ENCODE assay signal across 9 cellular contexts in the genomic region with DNA sequence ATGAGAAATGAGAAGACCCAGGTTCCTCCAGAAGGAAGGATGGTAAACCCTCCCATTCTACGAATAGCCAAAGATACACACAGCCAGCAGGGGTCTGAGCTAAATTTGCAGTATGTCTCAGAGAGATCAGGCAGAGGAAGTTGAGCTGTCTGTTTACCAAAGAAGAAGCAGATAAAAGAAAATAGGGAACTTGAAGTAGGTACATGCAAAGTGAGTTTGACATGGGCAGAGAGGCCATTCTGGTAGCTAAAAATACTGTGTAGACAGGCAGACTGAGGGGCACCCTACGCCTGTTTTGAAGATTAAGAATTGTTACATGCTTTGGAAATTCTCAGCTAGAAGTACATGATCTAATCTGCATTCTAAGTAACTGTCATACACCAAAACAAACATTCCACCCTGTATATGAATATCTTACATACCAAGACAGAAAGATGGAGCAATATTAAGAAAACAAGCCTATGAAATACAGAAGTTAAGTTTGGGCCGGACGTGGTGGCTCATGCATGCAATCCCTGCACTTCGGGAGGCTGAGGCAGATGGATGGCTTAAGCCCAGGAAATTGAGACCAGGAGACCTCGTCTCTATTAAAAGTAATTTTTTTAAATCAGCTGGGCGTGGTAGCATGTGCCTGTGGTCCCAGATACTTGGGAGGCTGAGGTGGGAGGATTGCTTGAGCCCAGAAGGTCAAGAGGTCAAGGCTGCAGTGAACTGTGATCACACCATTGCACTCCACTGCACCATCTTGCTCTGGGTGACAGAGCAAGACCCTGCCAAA.
DNase-seq lines count a peak whose midpoint lies in the region; ATAC-seq, FAIRE-seq and TF ChIP-seq lines count a peak whose summit lies in the region.
"Had no signal": no experiment of that assay in that cellular context is flagged by ENCODE, and none has a peak within 500 bp of the region (broad histone marks: within the 10 kb centered on the region; RNA-seq: fewer than 3 reads in every experiment).

No MANE protein-coding gene starts in this region.

- H3K36me3 ChIP-seq in astrocyte (ENCODE audit: insufficient read depth, low read length) (no peaks in the 10 kb centered on the region), PC-9 (ENCODE audit: low read depth) (no peaks in the 10 kb centered on the region)

- POLR2A ChIA-PET in PC-9 (lab: Charles Lee; ENCODE audit: unreplicated experiment): no interaction called here

- peak overlapping the region; percentile 36 for H3K9ac ChIP-seq in astrocyte (ENCODE audit: low read length)

- H3K27me3 ChIP-seq in astrocyte (ENCODE audit: insufficient read depth, low read length): no peaks in the 10 kb centered on the region
- no peaks in the 10 kb centered on the region for H3K27me3 ChIP-seq in PC-9 (ENCODE audit: insufficient read depth, low read depth)

- H3K9me3 ChIP-seq in astrocyte (ENCODE audit: insufficient read depth, low read depth, low read length) (no peaks in the 10 kb centered on the region), PC-9 (ENCODE audit: insufficient read depth, low read depth) (no peaks in the 10 kb centered on the region)

- peak; percentile 90 for FAIRE-seq in GM12891 (lab: Jason Lieb, UNC)
- FAIRE-seq in astrocyte (lab: Jason Lieb, UNC): no peak

- TF ChIP-seq POLR2A in GM12891 (IDR thresholded peaks at IDR 0.05; ENCODE audit: low read depth, low read length): no peak

- no peaks in the 10 kb centered on the region for H3K36me3 Mint-ChIP-seq in astrocyte (ENCODE audit: low read depth, unreplicated experiment)

- no TSS peak for BruUV-seq in PC-9 (replicated peaks; lab: Mats Ljungman, UMichigan)

- no peaks in the 10 kb centered on the region for H3K27me3 Mint-ChIP-seq in astrocyte (ENCODE audit: low read depth, unreplicated experiment)

- H3K9me2 ChIP-seq in PC-9 (ENCODE audit: insufficient read depth): 0 out of 2 replicates have a peak, but pooled peaks cover 6% of the 10 kb centered on the region

- TF ChIP-seq CTCF in astrocyte (IDR thresholded peaks at IDR 0.05; ENCODE audit: insufficient read depth, low read depth, low read length): peak; percentile 8
- no peak for TF ChIP-seq CTCF in PC-9 (conservative IDR thresholded peaks at IDR 0.05)

- H3K4me1 Mint-ChIP-seq in astrocyte (ENCODE audit: low read depth, unreplicated experiment): peaks cover 6% of the 10 kb centered on the region

- H3K4me3 ChIP-seq in astrocyte (ENCODE audit: insufficient read depth, low read depth, low read length) (no peak overlapping the region), PC-9 (no peak overlapping the region)

- DNase-seq in GM12891 (ENCODE audit: insufficient read length, low spot score) (no peak), Kasumi-1 (lab: John Stamatoyannopoulos, UW) (peak; percentile 100), astrocyte (ENCODE audit: low read depth) (peak; percentile 55), putamen (ENCODE audit: low spot score) (peak; percentile 58), PC-9 (no peak), occipital lobe (lab: John Stamatoyannopoulos, UW) (no peak)
- DNase-seq in effector CD8-positive, alpha-beta T cell (lab: John Stamatoyannopoulos, UW): no peak

- peak overlapping the region; percentile 43 for H3K27ac ChIP-seq in astrocyte (ENCODE audit: low read depth, low read length)
- no peak overlapping the region for H3K27ac ChIP-seq in PC-9
- H3K27ac ChIP-seq: VCaP had no signal

- CTCF ChIA-PET in PC-9 (lab: Charles Lee): no interaction called here

- H3K79me2 ChIP-seq in astrocyte (ENCODE audit: insufficient read depth, low read length) (no peaks in the 10 kb centered on the region), PC-9 (ENCODE audit: low read depth) (no peaks in the 10 kb centered on the region)

- ATAC-seq in GM21619 (IDR thresholded peaks at IDR 0.05; ENCODE audit: unreplicated experiment): peak; percentile 77

- intact Hi-C loops in PC-9 (cut with micrococcal nuclease; ENCODE audit: unreplicated experiment): no loop called here

- peaks cover 10% of the 10 kb centered on the region for H3K4me1 ChIP-seq in astrocyte (ENCODE audit: insufficient read depth, low read length)
- H3K4me1 ChIP-seq in PC-9 (replicated peaks; ENCODE audit: insufficient read depth): no peaks in the 10 kb centered on the region

- no peaks in the 10 kb centered on the region for H4K20me1 ChIP-seq in astrocyte (ENCODE audit: insufficient read depth, low read length)
- H4K20me1 ChIP-seq in PC-9 (ENCODE audit: insufficient read depth): no peaks in the 10 kb centered on the region

- H3K4me3 Mint-ChIP-seq in astrocyte (ENCODE audit: unreplicated experiment): no peak overlapping the region

- H3K27ac Mint-ChIP-seq in astrocyte (ENCODE audit: unreplicated experiment): no peak overlapping the region

- H2AFZ ChIP-seq in astrocyte (ENCODE audit: low read depth, low read length) (no peak overlapping the region), PC-9 (no peak overlapping the region)

- no peaks in the 10 kb centered on the region for H3F3A ChIP-seq in PC-9 (ENCODE audit: insufficient read depth, low read depth)

- H3K4me2 ChIP-seq in astrocyte (ENCODE audit: low read length) (peak overlapping the region; percentile 52), PC-9 (no peak overlapping the region)

- H3K9me3 Mint-ChIP-seq in astrocyte (ENCODE audit: unreplicated experiment): no peaks in the 10 kb centered on the region

TF ChIP-seq in GM12891, 5 proteins besides CTCF, POLR2A, EP300 and RAD21:
- TF ChIP-seq SPI1 (IDR thresholded peaks at IDR 0.05; ENCODE audit: low read depth, low read length) (peak; percentile 77), POLR2AphosphoS5 (IDR thresholded peaks at IDR 0.05; ENCODE audit: low read depth, low read length) (no peak), TAF1 (IDR thresholded peaks at IDR 0.05; ENCODE audit: low read depth, low read length) (no peak)

Comparison
In these comparisons a context has a peak if more than half of its experiments do, and no peak if none do; other contexts are left out.
1. DNase-seq: peak in Kasumi-1 (2 of 2), astrocyte (single experiment) and putamen (single experiment); none in GM12891 (single experiment), effector CD8-positive, alpha-beta T cell (single experiment), PC-9 (0 of 2) and occipital lobe (single experiment).